In the genomic region with DNA sequence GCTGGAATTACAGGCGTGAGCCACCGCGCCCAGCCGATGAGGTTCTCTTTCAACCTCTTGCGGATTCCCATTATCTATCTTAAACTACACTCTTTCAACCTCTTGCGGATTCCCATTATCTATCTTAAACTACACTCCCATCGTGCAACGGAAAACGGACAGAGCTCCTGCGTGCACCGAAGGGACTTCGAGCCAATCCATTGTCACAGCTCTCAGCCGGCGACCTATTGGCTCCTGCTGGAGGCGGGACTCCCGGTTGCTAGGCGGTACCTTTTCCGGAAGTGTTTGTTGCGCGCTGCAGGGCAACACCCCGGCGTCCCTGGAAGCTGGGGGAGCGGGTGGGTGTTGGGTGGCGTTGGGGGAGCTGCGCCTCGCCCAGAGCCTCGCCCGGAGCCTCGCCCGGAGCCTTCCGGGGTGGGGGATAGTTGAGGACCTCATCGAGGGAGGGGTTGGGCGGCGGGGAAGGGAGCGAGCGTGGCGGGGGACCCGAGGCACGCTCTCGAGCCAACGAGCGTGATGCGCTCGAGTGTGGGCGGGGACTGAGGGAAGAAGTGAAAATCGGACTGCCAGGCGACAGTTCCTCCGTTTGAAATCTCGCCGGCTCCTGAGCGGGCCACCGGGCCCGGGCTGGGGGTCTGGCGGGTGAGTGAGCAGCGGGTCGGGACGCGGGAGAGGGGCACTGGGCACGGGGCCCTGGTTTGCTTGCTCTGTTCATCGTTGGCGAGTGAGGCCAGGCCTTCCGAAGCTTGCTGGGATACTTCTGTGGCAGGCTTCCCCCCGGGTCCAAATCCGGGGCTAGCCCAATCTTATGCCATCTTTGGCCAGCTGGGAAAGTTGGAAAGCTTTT, we compare ENCODE assay signal across 8 cellular contexts. TPM values are rescaled to one million over a fixed set of nuclear protein-coding genes. Genes with fewer than 3 reads are reported as not detected.
DNase-seq lines count a peak whose midpoint lies in the region; ATAC-seq and TF ChIP-seq lines count a peak whose summit lies in the region.

TSS of gene CEP164 (plus strand) at position 288 of the 847 bp plus-strand sequence. CDS start 10,733 bp downstream, outside the sequence.

- 100% methylated on average over 1 of the region's 64 CpGs for WGBS in trophoblast cell (ENCODE audit: extremely low coverage, insufficient coverage, insufficient read length)
- WGBS in transverse colon (ENCODE audit: low coverage in 1 of 2), 2 donors: 0 to 2% methylated on average over 1 to 53 of the region's 64 CpGs

- H3K4ac ChIP-seq in trophoblast cell (ENCODE audit: low read depth, low read length): peak within 1 kb of the TSS; percentile 14

- H3K9me3 ChIP-seq in adipocyte (ENCODE audit: control insufficient read depth, low read length) (no peaks in the 10 kb centered on the region), trophoblast cell (ENCODE audit: insufficient read depth, low read depth, low read length) (no peaks in the 10 kb centered on the region), transverse colon (no peaks in the 10 kb centered on the region)

- peak within 1 kb of the TSS; percentile 9 for H4K12ac ChIP-seq in trophoblast cell (ENCODE audit: low read depth, low read length)

- H4K91ac ChIP-seq in trophoblast cell (ENCODE audit: low read depth, low read length): peak within 1 kb of the TSS; percentile 30

- H3K27ac ChIP-seq in trophoblast cell (ENCODE audit: low read depth, low read length) (peak within 1 kb of the TSS; percentile 35), transverse colon (peak within 1 kb of the TSS; percentile 89 to 95 (median 92))

- peak within 1 kb of the TSS; percentile 89 for H3K4me3 ChIP-seq in GM12865 (ENCODE audit: low read depth, low read length)
- H3K4me3 ChIP-seq in adipocyte (ENCODE audit: low read length): peak within 1 kb of the TSS; percentile 90
- H3K4me3 ChIP-seq in trophoblast cell (ENCODE audit: low read depth, low read length): peak within 1 kb of the TSS; percentile 84
- peak within 1 kb of the TSS; percentile 61 to 76 (median 64) for H3K4me3 ChIP-seq in transverse colon

- DNase-seq in GM12865 (ENCODE audit: low read depth): peak; percentile 98
- DNase-seq in NCI-H1417 treated with DMSO at 0.1 percent for 48 hours (lab: John Stamatoyannopoulos, UW): peak; percentile 94
- DNase-seq in SW480 (ENCODE audit: low spot score): peak; percentile 98
- peak; percentile 98 for DNase-seq in adipocyte (ENCODE audit: low read depth)
- DNase-seq in cardiac septum (ENCODE audit: low spot score): peak; percentile 99
- DNase-seq in trophoblast cell: peak; percentile 94 to 95
- peak; percentile 97 for DNase-seq in transverse colon

- H3K4me1 ChIP-seq in adipocyte (ENCODE audit: control insufficient read depth, insufficient read depth, low read length) (peaks cover 20% of the 10 kb centered on the region), trophoblast cell (ENCODE audit: control insufficient read depth in 1 of 2, insufficient read depth in 2 of 2, low read length in 2 of 2) (peaks cover 0 to 3% of the 10 kb centered on the region in 2 experiments), transverse colon (peaks cover 5 to 14% (median 11%) of the 10 kb centered on the region in 4 donors)

- H3K14ac ChIP-seq in trophoblast cell (ENCODE audit: low read length): peak within 1 kb of the TSS; percentile 29

- no peaks in the 10 kb centered on the region for H3K27me3 ChIP-seq in adipocyte (replicated peaks; ENCODE audit: control insufficient read depth, insufficient read depth, low read length)
- no peaks in the 10 kb centered on the region for H3K27me3 ChIP-seq in trophoblast cell (ENCODE audit: insufficient read depth, low read length)
- no peaks in the 10 kb centered on the region for H3K27me3 ChIP-seq in transverse colon

- peak within 1 kb of the TSS; percentile 80 for H2AFZ ChIP-seq in trophoblast cell (ENCODE audit: insufficient read depth, low read length, poor library complexity)

- peak; percentile 63 for TF ChIP-seq POLR2A in transverse colon (IDR thresholded peaks at IDR 0.05)

- no peak within 1 kb of the TSS for H2AK5ac ChIP-seq in trophoblast cell (ENCODE audit: low read length)

- H3K36me3 ChIP-seq in adipocyte (ENCODE audit: control insufficient read depth, insufficient read depth, low read length, severe bottlenecking) (no peaks in the 10 kb centered on the region), trophoblast cell (ENCODE audit: control insufficient read depth in 1 of 2, insufficient read depth in 2 of 2, low read length in 2 of 2) (no peaks in the 10 kb centered on the region), transverse colon (no peaks in the 10 kb centered on the region)

- peak within 1 kb of the TSS; percentile 33 for H3K18ac ChIP-seq in trophoblast cell (ENCODE audit: low read length)

- ATAC-seq in HG02763 (IDR thresholded peaks at IDR 0.05; ENCODE audit: unreplicated experiment): peak; percentile 96

- peak within 1 kb of the TSS; percentile 49 for H2BK120ac ChIP-seq in trophoblast cell (ENCODE audit: insufficient read depth, low read length, poor library complexity)

- H4K8ac ChIP-seq in trophoblast cell (ENCODE audit: low read depth, low read length): peak within 1 kb of the TSS; percentile 63

- H2BK5ac ChIP-seq in trophoblast cell (ENCODE audit: low read depth, low read length, poor library complexity): no peak within 1 kb of the TSS

- no peak within 1 kb of the TSS for H3K23ac ChIP-seq in trophoblast cell (ENCODE audit: low read length)

- in situ Hi-C loops in transverse colon (cut with MboI; ENCODE audit: low pct_ligation_motif_present in 1 of 4, low pct_unique_long_range_greater_than_20kb in 1 of 4, low sequenced_read_pairs in 3 of 4): no loop called here

- no peaks in the 10 kb centered on the region for H3K79me2 ChIP-seq in trophoblast cell (ENCODE audit: control insufficient read depth, insufficient read depth, low read length, poor library complexity)

- TF ChIP-seq CTCF in GM12865 (IDR thresholded peaks at IDR 0.05; ENCODE audit: insufficient read depth, low read depth, low read length, missing control alignments) (no peak), transverse colon (IDR thresholded peaks at IDR 0.05) (peak in 1 of 5 experiments; percentile 5)

- peak within 1 kb of the TSS; percentile 91 for H3K4me2 ChIP-seq in trophoblast cell (ENCODE audit: low read length)

- TF ChIP-seq EP300 in transverse colon (IDR thresholded peaks at IDR 0.05; ENCODE audit: low read depth): no peak

- intact Hi-C loops in cardiac septum (cut with DNase I): no loop called here
- intact Hi-C loops in transverse colon (cut with DNase I; ENCODE audit: low total_unique reads): no loop called here

- H3K9ac ChIP-seq in adipocyte (ENCODE audit: low read length): peak within 1 kb of the TSS; percentile 92
- peak within 1 kb of the TSS; percentile 87 for H3K9ac ChIP-seq in trophoblast cell (ENCODE audit: low read length)

- no peaks in the 10 kb centered on the region for H3K79me1 ChIP-seq in trophoblast cell (ENCODE audit: low read length)

- no peak within 1 kb of the TSS for H2BK12ac ChIP-seq in trophoblast cell (ENCODE audit: low read length)

RNA-seq across cellular contexts. Expression of gene CEP164, which starts in this region (rescaled TPM):
- 9.9 TPM for total RNA-seq in cardiac septum
- polyA plus RNA-seq in trophoblast cell (2013): 14.9 and 15.9 TPM in 2 replicates
- 10 to 100 TPM in 3 of 4 donors, 1 to 10 TPM in 1; 10.0 to 20.2 (median 15.4) TPM for total RNA-seq in transverse colon

Comparison
In these comparisons a context has a peak if more than half of its experiments do, and no peak if none do; other contexts are left out.
1. Peak in every context shown above with its lines: DNase-seq, ATAC-seq, H3K4me3 ChIP-seq and H3K27ac ChIP-seq.